ENCODE assay signal across 33 cellular contexts in the genomic region with DNA sequence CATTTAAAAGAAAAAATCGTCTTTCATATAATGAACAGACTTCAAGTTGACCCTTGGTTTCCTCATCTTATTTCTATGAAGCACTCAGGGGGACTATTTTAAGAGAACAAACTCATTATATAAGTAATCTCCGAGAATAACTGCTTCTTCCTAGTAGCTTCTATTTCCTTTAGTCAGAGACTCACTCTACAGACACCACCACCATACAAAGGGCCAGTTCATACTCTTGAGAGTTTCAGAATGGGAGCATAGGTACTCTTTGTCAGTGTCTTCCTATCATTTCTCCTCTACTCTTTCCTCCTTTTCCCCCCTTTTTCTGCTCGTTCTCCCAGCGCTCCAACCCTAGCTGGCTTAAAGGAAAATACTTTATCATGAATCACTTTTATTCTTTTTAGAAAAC.
"Had no signal": no experiment of that assay in that cellular context is flagged by ENCODE, and none has a peak within 500 bp of the region (broad histone marks: within the 10 kb centered on the region; RNA-seq: fewer than 3 reads in every experiment).

No MANE protein-coding gene starts in this region.

- ATAC-seq: activated naive CD4-positive, alpha-beta T cell treated with anti-CD3 and anti-CD28 coated beads, Interleukin-2, amount 50 U/mL, for 72 hours; activated naive CD8-positive, alpha-beta T cell treated with anti-CD3 and anti-CD28 coated beads, Interleukin-2, amount 50 U/mL, for 24 hours; activated T-cell treated with anti-CD3 and anti-CD28 coated beads, Interleukin-2, amount 50 U/mL, for 4 hours; activated T-cell treated with anti-CD3 and anti-CD28 coated beads, Interleukin-2, amount 50 U/mL, for 72 hours; activated T-helper 17 cell treated with anti-CD3 and anti-CD28 coated beads, Interleukin-2, amount 50 U/mL, for 72 hours; body of pancreas had no signal

- H3K27me3 Mint-ChIP-seq: activated naive CD4-positive, alpha-beta T cell treated with anti-CD3 and anti-CD28 coated beads, Interleukin-2, amount 10 ng/mL, durations not matched to agents 7 days and 5 days; activated naive CD4-positive, alpha-beta T cell treated with anti-CD3 and anti-CD28 coated beads, Interleukin-2, amount 50 U/mL, for 24 hours; activated naive CD8-positive, alpha-beta T cell; activated naive CD8-positive, alpha-beta T cell treated with anti-CD3 and anti-CD28 coated beads for 36 hours; activated naive CD8-positive, alpha-beta T cell treated with anti-CD3 and anti-CD28 coated beads, Interleukin-2, amount 10 ng/mL, durations not matched to agents 7 days and 5 days; activated naive CD8-positive, alpha-beta T cell treated with anti-CD3 and anti-CD28 coated beads, Interleukin-2, amount 50 U/mL, for 24 hours; activated T-helper 17 cell treated with anti-CD3 and anti-CD28 coated beads, Interleukin-2, amount 50 U/mL, for 72 hours; central memory CD8-positive, alpha-beta T cell had no signal

- H3K4me1 Mint-ChIP-seq: activated naive CD4-positive, alpha-beta T cell treated with anti-CD3 and anti-CD28 coated beads, Interleukin-2, amount 10 ng/mL, durations not matched to agents 7 days and 5 days; activated naive CD8-positive, alpha-beta T cell treated with anti-CD3 and anti-CD28 coated beads, Interleukin-2, amount 10 ng/mL, durations not matched to agents 7 days and 5 days had no signal

- DNase-seq: activated effector memory CD4-positive, alpha-beta T cell treated with anti-CD3 and anti-CD28 coated beads, Interleukin-2, amount 50 U/mL, for 16 hours; activated effector memory CD4-positive, alpha-beta T cell treated with Interleukin-2 at 50 U/mL for 16 hours; activated gamma-delta T cell; activated gamma-delta T cell treated with Interleukin-2 at 50 U/mL for 16 hours; activated naive CD4-positive, alpha-beta T cell; activated naive CD4-positive, alpha-beta T cell treated with anti-CD3 and anti-CD28 coated beads for 36 hours; activated naive CD4-positive, alpha-beta T cell treated with anti-CD3 and anti-CD28 coated beads, Interleukin-2, amount 10 ng/mL, durations not matched to agents 7 days and 5 days; activated naive CD4-positive, alpha-beta T cell treated with anti-CD3 and anti-CD28 coated beads, Interleukin-2, amount 50 U/mL, for 16 hours; activated naive CD4-positive, alpha-beta T cell treated with Interleukin-2 at 50 U/mL for 16 hours; activated naive CD8-positive, alpha-beta T cell treated with anti-CD3 and anti-CD28 coated beads for 36 hours; activated naive CD8-positive, alpha-beta T cell treated with anti-CD3 and anti-CD28 coated beads, Interleukin-2, amount 10 ng/mL, durations not matched to agents 7 days and 5 days; activated naive CD8-positive, alpha-beta T cell treated with anti-CD3 and anti-CD28 coated beads, Interleukin-2, amount 50 U/mL, for 24 hours; activated T-cell treated with anti-CD3 and anti-CD28 coated beads, Interleukin-2, amount 50 U/mL, for 1 hour; activated T-cell treated with anti-CD3 and anti-CD28 coated beads, Interleukin-2, amount 50 U/mL, for 4 hours; activated T-cell treated with anti-CD3 and anti-CD28 coated beads, Interleukin-2, amount 50 U/mL, for 48 hours; activated T-cell treated with anti-CD3 and anti-CD28 coated beads, Interleukin-2, amount 50 U/mL, for 72 hours; adrenal gland; amniotic stem cell; anterior cingulate cortex; aorta; body of pancreas; brain microvascular endothelial cell; caudate nucleus; central memory CD4-positive, alpha-beta T cell; cerebellar nuclear complex had no signal

- H3K9me3 Mint-ChIP-seq: activated naive CD4-positive, alpha-beta T cell treated with anti-CD3 and anti-CD28 coated beads for 36 hours; activated naive CD4-positive, alpha-beta T cell treated with anti-CD3 and anti-CD28 coated beads, Interleukin-2, amount 10 ng/mL, durations not matched to agents 7 days and 5 days; activated naive CD4-positive, alpha-beta T cell treated with anti-CD3 and anti-CD28 coated beads, Interleukin-2, amount 50 U/mL, for 24 hours; activated naive CD4-positive, alpha-beta T cell treated with anti-CD3 and anti-CD28 coated beads, Interleukin-2, amount 50 U/mL, for 72 hours; activated naive CD8-positive, alpha-beta T cell treated with anti-CD3 and anti-CD28 coated beads, Interleukin-2, amount 50 U/mL, for 24 hours; activated T-cell treated with anti-CD3 and anti-CD28 coated beads, Interleukin-2, amount 50 U/mL, for 4 hours; activated T-helper 1 cell treated with anti-CD3 and anti-CD28 coated beads, Interleukin-12 subunit alpha, Interleukin-12 subunit beta, Interleukin-2, Interleukin-4 antibody, amounts not matched to agents 30 ng/mL and 10 ng/mL and 1 ng/mL, durations not matched to agents 14 hours and 24 hours and 36 hours; activated T-helper 17 cell treated with anti-CD3 and anti-CD28 coated beads, Interleukin-2, amount 50 U/mL, for 72 hours; activated T-helper 2 cell treated with anti-CD3 and anti-CD28 coated beads, Interferon-gamma antibody, Interleukin-2, Interleukin-4, amounts not matched to agents 10 μg/mL and 5 μg/mL and 100 μg/mL, durations not matched to agents 14 hours and 24 hours and 36 hours; central memory CD8-positive, alpha-beta T cell had no signal

- H3K27ac Mint-ChIP-seq: activated naive CD4-positive, alpha-beta T cell treated with anti-CD3 and anti-CD28 coated beads for 36 hours; activated naive CD4-positive, alpha-beta T cell treated with anti-CD3 and anti-CD28 coated beads, Interleukin-2, amount 10 ng/mL, durations not matched to agents 7 days and 5 days; activated naive CD4-positive, alpha-beta T cell treated with anti-CD3 and anti-CD28 coated beads, Interleukin-2, amount 50 U/mL, for 24 hours; activated naive CD4-positive, alpha-beta T cell treated with anti-CD3 and anti-CD28 coated beads, Interleukin-2, amount 50 U/mL, for 72 hours; activated naive CD8-positive, alpha-beta T cell; activated naive CD8-positive, alpha-beta T cell treated with anti-CD3 and anti-CD28 coated beads for 36 hours; activated naive CD8-positive, alpha-beta T cell treated with anti-CD3 and anti-CD28 coated beads, Interleukin-2, amount 10 ng/mL, durations not matched to agents 7 days and 5 days; activated naive CD8-positive, alpha-beta T cell treated with anti-CD3 and anti-CD28 coated beads, Interleukin-2, amount 50 U/mL, for 24 hours; activated T-cell treated with anti-CD3 and anti-CD28 coated beads, Interleukin-2, amount 50 U/mL, for 72 hours; activated T-helper 1 cell treated with anti-CD3 and anti-CD28 coated beads, Interleukin-12 subunit alpha, Interleukin-12 subunit beta, Interleukin-2, Interleukin-4 antibody, amounts not matched to agents 30 ng/mL and 10 ng/mL and 1 ng/mL, durations not matched to agents 14 hours and 24 hours and 36 hours; activated T-helper 2 cell treated with anti-CD3 and anti-CD28 coated beads, Interferon-gamma antibody, Interleukin-2, Interleukin-4, amounts not matched to agents 10 μg/mL and 5 μg/mL and 100 μg/mL, durations not matched to agents 14 hours and 24 hours and 36 hours had no signal

- H3K4me3 Mint-ChIP-seq: activated naive CD4-positive, alpha-beta T cell treated with anti-CD3 and anti-CD28 coated beads for 36 hours; activated naive CD4-positive, alpha-beta T cell treated with anti-CD3 and anti-CD28 coated beads, Interleukin-2, amount 10 ng/mL, durations not matched to agents 7 days and 5 days; activated naive CD4-positive, alpha-beta T cell treated with anti-CD3 and anti-CD28 coated beads, Interleukin-2, amount 50 U/mL, for 24 hours; activated naive CD8-positive, alpha-beta T cell; activated naive CD8-positive, alpha-beta T cell treated with anti-CD3 and anti-CD28 coated beads for 36 hours; activated naive CD8-positive, alpha-beta T cell treated with anti-CD3 and anti-CD28 coated beads, Interleukin-2, amount 10 ng/mL, durations not matched to agents 7 days and 5 days; activated naive CD8-positive, alpha-beta T cell treated with anti-CD3 and anti-CD28 coated beads, Interleukin-2, amount 50 U/mL, for 24 hours; activated T-cell treated with anti-CD3 and anti-CD28 coated beads, Interleukin-2, amount 50 U/mL, for 4 hours; activated T-cell treated with anti-CD3 and anti-CD28 coated beads, Interleukin-2, amount 50 U/mL, for 72 hours; activated T-helper 1 cell treated with anti-CD3 and anti-CD28 coated beads, Interleukin-12 subunit alpha, Interleukin-12 subunit beta, Interleukin-2, Interleukin-4 antibody, amounts not matched to agents 30 ng/mL and 10 ng/mL and 1 ng/mL, durations not matched to agents 14 hours and 24 hours and 36 hours; activated T-helper 17 cell treated with anti-CD3 and anti-CD28 coated beads, Interleukin-2, amount 50 U/mL, for 72 hours; brain; central memory CD8-positive, alpha-beta T cell had no signal
